In the genomic region with DNA sequence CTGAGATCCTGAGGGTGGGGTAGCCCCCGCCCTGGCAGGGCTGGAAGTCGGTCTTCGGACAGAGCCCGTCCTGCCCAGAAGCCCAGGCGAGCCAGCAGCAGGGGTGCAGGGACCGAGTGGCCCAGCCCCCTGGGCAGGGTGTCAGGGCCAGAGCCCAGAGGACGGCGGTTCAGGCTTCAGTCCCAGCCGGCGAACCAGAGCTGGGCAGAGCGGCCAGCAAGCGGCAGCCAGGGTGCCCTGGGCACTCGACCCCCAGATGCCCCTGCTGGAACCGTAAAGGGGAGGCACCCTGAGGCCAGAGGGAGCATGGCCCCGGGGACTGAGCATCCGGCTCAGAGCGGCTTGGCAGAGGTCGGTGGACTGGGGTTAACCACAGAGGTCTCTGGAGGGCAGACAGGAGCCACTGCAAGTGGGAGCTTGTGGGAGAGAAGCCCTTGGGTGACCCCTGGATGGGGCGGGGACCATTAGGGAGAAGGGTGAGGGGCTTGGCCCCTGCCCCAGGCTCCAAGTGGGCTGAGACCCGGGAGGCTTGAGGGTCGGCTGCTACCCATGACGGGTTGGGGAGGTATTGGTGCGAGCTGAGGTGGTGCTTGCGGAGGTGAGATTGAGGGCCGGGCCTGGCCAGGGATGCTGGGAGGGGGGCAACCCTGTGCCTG, we compare ENCODE assay signal across 14 cellular contexts. TPM values are rescaled to one million over a fixed set of nuclear protein-coding genes. Genes with fewer than 3 reads are reported as not detected.
DNase-seq lines count a peak whose midpoint lies in the region; ATAC-seq, FAIRE-seq and TF ChIP-seq lines count a peak whose summit lies in the region.
"Had no signal": no experiment of that assay in that cellular context is flagged by ENCODE, and none has a peak within 500 bp of the region (broad histone marks: within the 10 kb centered on the region; RNA-seq: fewer than 3 reads in every experiment).

No MANE protein-coding gene starts in this region.

- no peaks in the 10 kb centered on the region for H3K27me3 Mint-ChIP-seq in T-helper 2 cell treated with Interferon-gamma antibody and Interleukin-4, amounts not matched to agents 5 μg/mL and 100 μg/mL, for 36 hours (ENCODE audit: low read depth)
- no peaks in the 10 kb centered on the region for H3K27me3 Mint-ChIP-seq in naive thymus-derived CD4-positive, alpha-beta T cell

- no peaks in the 10 kb centered on the region for H4K20me1 ChIP-seq in H1 (replicated peaks in 1 of 2; ENCODE audit: control insufficient read depth in 1 of 2, insufficient read depth in 2 of 2, low read length in 2 of 2)

- H4K5ac ChIP-seq in H1 (ENCODE audit: insufficient read length, low read depth, low read length): no peak overlapping the region

- no peak for TF ChIP-seq EP300 in H1 (IDR thresholded peaks at IDR 0.05; ENCODE audit: borderline replicate concordance in 1 of 2, low read depth in 2 of 2, low read length in 2 of 2)

- H3K14ac ChIP-seq in H1 (ENCODE audit: insufficient read length): no peak overlapping the region

- H3K27ac Mint-ChIP-seq in T-helper 2 cell treated with Interferon-gamma antibody and Interleukin-4, amounts not matched to agents 5 μg/mL and 100 μg/mL, for 36 hours: peak overlapping the region; percentile 76
- peak overlapping the region; percentile 42 to 90 (median 81) for H3K27ac Mint-ChIP-seq in naive thymus-derived CD4-positive, alpha-beta T cell
- H3K27ac Mint-ChIP-seq: activated naive CD4-positive, alpha-beta T cell treated with anti-CD3 and anti-CD28 coated beads for 36 hours; WTC11 had no signal

- DNase-seq in T-helper 2 cell treated with Interferon-gamma antibody and Interleukin-4, amounts not matched to agents 5 μg/mL and 100 μg/mL, for 36 hours (ENCODE audit: low spot score): no peak
- DNase-seq in T-helper 2 cell: no peak
- DNase-seq in H1 (ENCODE audit: low read depth in 1 of 2, low spot score in 2 of 2): no peak
- no peak for DNase-seq in naive thymus-derived CD4-positive, alpha-beta T cell
- no peak for DNase-seq in thoracic aorta (ENCODE audit: low spot score)
- DNase-seq in SJCRH30: no peak
- no peak for DNase-seq in NCI-H69 (lab: John Stamatoyannopoulos, UW)
- DNase-seq: 8988T; activated naive CD4-positive, alpha-beta T cell treated with anti-CD3 and anti-CD28 coated beads for 36 hours; DMS 273 treated with DMSO at 0.1 percent for 48 hours had no signal

- no peak overlapping the region for H2BK120ac ChIP-seq in H1 (replicated peaks; ENCODE audit: low read depth, low read length)

- H3K23ac ChIP-seq in H1 (ENCODE audit: insufficient read length): no peak overlapping the region

- no peaks in the 10 kb centered on the region for H3K79me1 ChIP-seq in H1 (ENCODE audit: low read depth, low read length)

- peak overlapping the region; percentile 34 for H3K4me3 Mint-ChIP-seq in T-helper 2 cell treated with Interferon-gamma antibody and Interleukin-4, amounts not matched to agents 5 μg/mL and 100 μg/mL, for 36 hours
- peak overlapping the region in 9 of 10 donors; percentile 24 to 89 (median 60) for H3K4me3 Mint-ChIP-seq in naive thymus-derived CD4-positive, alpha-beta T cell
- H3K4me3 Mint-ChIP-seq: activated naive CD4-positive, alpha-beta T cell treated with anti-CD3 and anti-CD28 coated beads for 36 hours; WTC11 had no signal

- no peak overlapping the region for H3K4me3 ChIP-seq in H1 (ENCODE audit: extremely low read depth in 1 of 4, insufficient read depth in 2 of 4, low read depth in 3 of 4, low read length in 4 of 4)
- H3K4me3 ChIP-seq in naive thymus-derived CD4-positive, alpha-beta T cell (ENCODE audit: low read length): no peak overlapping the region
- peak overlapping the region; percentile 53 for H3K4me3 ChIP-seq in thoracic aorta
- no peak overlapping the region for H3K4me3 ChIP-seq in SJCRH30

- no peaks in the 10 kb centered on the region for H3K9me3 ChIP-seq in H1 (ENCODE audit: insufficient read depth in 2 of 2, low read depth in 1 of 2, low read length in 1 of 2)
- no peaks in the 10 kb centered on the region for H3K9me3 ChIP-seq in naive thymus-derived CD4-positive, alpha-beta T cell (ENCODE audit: control insufficient read depth in 2 of 3, low read length in 3 of 3)
- no peaks in the 10 kb centered on the region for H3K9me3 ChIP-seq in thoracic aorta
- no peaks in the 10 kb centered on the region for H3K9me3 ChIP-seq in SJCRH30 (replicated peaks)

- H3K27me3 ChIP-seq in H1 (replicated peaks in 1 of 4; ENCODE audit: control insufficient read depth in 3 of 4, extremely low read depth in 1 of 4, insufficient read depth in 3 of 4, low read length in 3 of 4): peaks cover 0 to 3% (median 0%) of the 10 kb centered on the region in 4 experiments; a peak in 1 of 7 replicates
- no peaks in the 10 kb centered on the region for H3K27me3 ChIP-seq in naive thymus-derived CD4-positive, alpha-beta T cell (ENCODE audit: control insufficient read depth in 2 of 2, insufficient read depth in 2 of 2, low read length in 2 of 2)
- no peaks in the 10 kb centered on the region for H3K27me3 ChIP-seq in thoracic aorta (replicated peaks; ENCODE audit: insufficient read depth)
- H3K27me3 ChIP-seq in SJCRH30: peaks cover 20% of the 10 kb centered on the region

- no peak overlapping the region for H3K9ac ChIP-seq in H1 (replicated peaks in 1 of 4; ENCODE audit: extremely low read depth in 1 of 4, low read depth in 3 of 4, low read length in 3 of 4)
- H3K9ac ChIP-seq: KMS-11 had no signal

- no peak for FAIRE-seq in H1 (lab: Jason Lieb, UNC)

- H3K23me2 ChIP-seq in H1 (ENCODE audit: low read depth, low read length): no peaks in the 10 kb centered on the region; the same call in 1 of the 2 replicates

- TF ChIP-seq RAD21 in H1 (IDR thresholded peaks at IDR 0.05 in 1 of 2, conservative IDR thresholded peaks at IDR 0.05 in 1 of 2; ENCODE audit: low read depth in 2 of 2, low read length in 2 of 2): no peak

- CTCF ChIA-PET in H1 (lab: Charles Lee; ENCODE audit: partially characterized antibody): interaction anchor here (0.8 to 3.3 kb wide), 16 partner anchors 10 to 288 kb away, joined by 3 to 25 read pairs (median 6); a partner anchor contains a TSS
- CTCF ChIA-PET in naive thymus-derived CD4-positive, alpha-beta T cell (lab: Charles Lee): interaction anchor here (0.6 to 1.7 kb wide), 2 partner anchors 13 to 21 kb away, joined by 5 to 7 read pairs; no protein-coding TSS in a partner anchor

- no peaks in the 10 kb centered on the region for H3K9me3 Mint-ChIP-seq in T-helper 2 cell treated with Interferon-gamma antibody and Interleukin-4, amounts not matched to agents 5 μg/mL and 100 μg/mL, for 36 hours
- no peaks in the 10 kb centered on the region for H3K9me3 Mint-ChIP-seq in naive thymus-derived CD4-positive, alpha-beta T cell
- H3K9me3 Mint-ChIP-seq: activated naive CD4-positive, alpha-beta T cell treated with anti-CD3 and anti-CD28 coated beads for 36 hours; WTC11 had no signal

- peaks cover 24% of the 10 kb centered on the region for H3K4me1 Mint-ChIP-seq in T-helper 2 cell treated with Interferon-gamma antibody and Interleukin-4, amounts not matched to agents 5 μg/mL and 100 μg/mL, for 36 hours (ENCODE audit: low read depth)
- H3K4me1 Mint-ChIP-seq in naive thymus-derived CD4-positive, alpha-beta T cell: peaks cover 26 to 68% (median 50%) of the 10 kb centered on the region in 7 donors
- H3K4me1 Mint-ChIP-seq: WTC11 had no signal

- TF ChIP-seq CTCF in H1 (IDR thresholded peaks at IDR 0.05; ENCODE audit: control extremely low read depth in 1 of 3, insufficient read depth in 1 of 3, low read depth in 1 of 3, low read length in 3 of 3): no peak
- no peak for TF ChIP-seq CTCF in thoracic aorta (IDR thresholded peaks at IDR 0.05)

- POLR2A ChIA-PET in H1 (lab: Charles Lee; ENCODE audit: partially characterized antibody): interaction anchor here (0.6 kb wide), 1 partner anchor 1112 kb away, joined by 3 read pairs; no protein-coding TSS in a partner anchor
- POLR2A ChIA-PET in naive thymus-derived CD4-positive, alpha-beta T cell (lab: Charles Lee): interaction anchor here (2.7 to 7.0 kb wide), 2 partner anchors 13 to 16 kb away, joined by 15 to 91 read pairs; a partner anchor contains a TSS

- H3K4ac ChIP-seq in H1 (replicated peaks; ENCODE audit: insufficient read length, low read depth, low read length): no peak overlapping the region

- no peak overlapping the region for H3K4me2 ChIP-seq in H1 (ENCODE audit: insufficient read depth in 1 of 2, low read depth in 2 of 2, low read length in 2 of 2)
- H3K4me2 ChIP-seq: KMS-11 had no signal

- H2BK20ac ChIP-seq in H1 (ENCODE audit: low read length): no peak overlapping the region

- H3K36me3 ChIP-seq in H1 (ENCODE audit: control insufficient read depth in 2 of 4, insufficient read depth in 4 of 4, low read length in 3 of 4): no peaks in the 10 kb centered on the region
- H3K36me3 ChIP-seq in naive thymus-derived CD4-positive, alpha-beta T cell (ENCODE audit: control insufficient read depth in 2 of 3, insufficient read depth in 3 of 3, low read length in 3 of 3): peaks cover 0 to 17% (median 0%) of the 10 kb centered on the region in 3 experiments
- no peaks in the 10 kb centered on the region for H3K36me3 ChIP-seq in thoracic aorta
- H3K36me3 ChIP-seq in SJCRH30: no peaks in the 10 kb centered on the region

- H3K36me3 Mint-ChIP-seq in T-helper 2 cell treated with Interferon-gamma antibody and Interleukin-4, amounts not matched to agents 5 μg/mL and 100 μg/mL, for 36 hours (ENCODE audit: low read depth): peaks cover 8% of the 10 kb centered on the region
- peaks cover 0 to 3% (median 0%) of the 10 kb centered on the region in 5 donors for H3K36me3 Mint-ChIP-seq in naive thymus-derived CD4-positive, alpha-beta T cell
- H3K36me3 Mint-ChIP-seq: WTC11 had no signal

- no peak for TF ChIP-seq POLR2A in H1 (IDR thresholded peaks at IDR 0.05; ENCODE audit: control extremely low read depth in 1 of 2, low read depth in 2 of 2, low read length in 2 of 2)

- peaks cover 0 to 4% (median 2%) of the 10 kb centered on the region in 4 experiments; a peak in 4 of 7 replicates for H3K4me1 ChIP-seq in H1 (replicated peaks in 1 of 4; ENCODE audit: control insufficient read depth in 3 of 4, insufficient read depth in 4 of 4, low read length in 3 of 4)
- peaks cover 36 to 47% of the 10 kb centered on the region in 2 donors for H3K4me1 ChIP-seq in naive thymus-derived CD4-positive, alpha-beta T cell (ENCODE audit: control insufficient read depth in 2 of 2, insufficient read depth in 2 of 2, low read length in 2 of 2)
- peaks cover 57 to 78% of the 10 kb centered on the region in 2 donors for H3K4me1 ChIP-seq in thoracic aorta (ENCODE audit: control insufficient read depth in 1 of 2, low read depth in 2 of 2)
- H3K4me1 ChIP-seq in SJCRH30: peaks cover 34% of the 10 kb centered on the region

- H2BK5ac ChIP-seq in H1 (ENCODE audit: low read depth, low read length): no peak overlapping the region

- no peak overlapping the region for H3K18ac ChIP-seq in H1 (ENCODE audit: extremely low read depth, low read length)

- no peak overlapping the region for H3K27ac ChIP-seq in H1 (ENCODE audit: low read depth, low read length)
- peak overlapping the region; percentile 6 for H3K27ac ChIP-seq in naive thymus-derived CD4-positive, alpha-beta T cell (ENCODE audit: low read depth, low read length)
- peak overlapping the region; percentile 11 to 39 for H3K27ac ChIP-seq in thoracic aorta
- no peak overlapping the region for H3K27ac ChIP-seq in SJCRH30
- H3K27ac ChIP-seq: KMS-11 had no signal

- 89% methylated on average over 22 of the region's 25 CpGs; no CpG with 5 or more reads in 1 of the 2 experiments for WGBS in H1 (ENCODE audit: extremely low coverage in 1 of 2, insufficient coverage in 1 of 2, insufficient read length in 1 of 2, insufficient replicate concordance in 2 of 2, low coverage in 1 of 2, low lambda C conversion rate in 2 of 2, missing lambda C conversion rate in 1 of 2), 2 experiments

- no peak overlapping the region for H2AK5ac ChIP-seq in H1 (ENCODE audit: low read depth, low read length)

- intact Hi-C loops in naive thymus-derived CD4-positive, alpha-beta T cell (cut with micrococcal nuclease): no loop called here

- no peak for ATAC-seq in naive thymus-derived CD4-positive, alpha-beta T cell
- ATAC-seq in thoracic aorta (ENCODE audit: insufficient number of reproducible peaks, low FRiP score, low read depth) (peak; percentile 13), HG02885 (IDR thresholded peaks at IDR 0.05; ENCODE audit: poor library complexity, unreplicated experiment) (no peak)
- ATAC-seq: WTC11 had no signal

- no peak overlapping the region for H2AFZ ChIP-seq in H1 (ENCODE audit: low read length)

- H2BK15ac ChIP-seq in H1 (ENCODE audit: low read length): no peak overlapping the region

- H3K79me2 ChIP-seq in H1 (ENCODE audit: control insufficient read depth in 1 of 2, insufficient read depth in 2 of 2, low read length in 2 of 2): no peaks in the 10 kb centered on the region

- peak overlapping the region; percentile 79; the same call in 1 of the 2 replicates for H4K8ac ChIP-seq in H1 (ENCODE audit: extremely low read depth, insufficient read depth, low read length)

- H2BK12ac ChIP-seq in H1 (ENCODE audit: low read depth, low read length): no peak overlapping the region

- H4K91ac ChIP-seq in H1 (replicated peaks; ENCODE audit: insufficient read length, low read length): no peak overlapping the region

- no peak overlapping the region for H3K56ac ChIP-seq in H1 (replicated peaks; ENCODE audit: insufficient read length, low read depth, low read length)

RNA-seq across cellular contexts. Expression of a gene that starts 15.9 kb away (rescaled TPM):
- total RNA-seq in H1 (2021; fragmentation: NEBNext Ultra II Directional; extraction: Animal tissue kit (Norgen Biotek cat#: 25700)): not detected in 2 replicates
- 0.03 TPM in 1 of 2 replicates, not detected in the other for polyA plus RNA-seq in H1 (2011; rRNA removed)
- not detected for polyA plus RNA-seq in H1 (2011; cell fraction: cytosol; rRNA removed)
- polyA plus RNA-seq in H1 (2011; cell fraction: nucleus; rRNA removed): not detected
- 0.11 TPM in 1 of 4 replicates, not detected in the others for polyA plus RNA-seq in H1 (2012, experiment 1 of 2)
- polyA plus RNA-seq in H1 (2012, experiment 2 of 2): not detected
- 0.16 TPM for polyA plus RNA-seq in H1 (2013, experiment 1 of 2)
- polyA plus RNA-seq in H1 (2013, experiment 2 of 2): 0.07 TPM
- polyA minus RNA-seq in H1 (2011; rRNA and poly(A)+ RNA removed): not detected in 2 replicates
- not detected for polyA minus RNA-seq in H1 (2011; cell fraction: cytosol; rRNA and poly(A)+ RNA removed)
- polyA minus RNA-seq in H1 (2011; cell fraction: nucleus; rRNA and poly(A)+ RNA removed): not detected
- 100 to 1,000 TPM; 248 to 578 (median 289) TPM for total RNA-seq in naive thymus-derived CD4-positive, alpha-beta T cell
- 100 to 1,000 TPM; 295 to 394 TPM for polyA plus RNA-seq in naive thymus-derived CD4-positive, alpha-beta T cell
- 10 to 100 TPM; 23.6 to 40.5 TPM for total RNA-seq in thoracic aorta
- total RNA-seq in SJCRH30 (2014; rRNA removed; shearing (Covaris generic)): 15.0 and 15.4 TPM in 2 replicates

RNA-seq across cellular contexts. Expression of a gene that starts 22.9 kb away (rescaled TPM):
- not detected in 2 replicates for total RNA-seq in H1 (2021; fragmentation: NEBNext Ultra II Directional; extraction: Animal tissue kit (Norgen Biotek cat#: 25700))
- polyA plus RNA-seq in H1 (2011; rRNA removed): 0.02 and 0.08 TPM in 2 replicates
- polyA plus RNA-seq in H1 (2011; cell fraction: cytosol; rRNA removed): 0.03 TPM
- 0.04 TPM for polyA plus RNA-seq in H1 (2011; cell fraction: nucleus; rRNA removed)
- polyA plus RNA-seq in H1 (2012, experiment 1 of 2): 0.06 TPM in 1 of 4 replicates, not detected in the others
- not detected for polyA plus RNA-seq in H1 (2012, experiment 2 of 2)
- polyA plus RNA-seq in H1 (2013, experiment 1 of 2): 0.02 TPM
- polyA plus RNA-seq in H1 (2013, experiment 2 of 2): 0.02 TPM
- not detected in 2 replicates for polyA minus RNA-seq in H1 (2011; rRNA and poly(A)+ RNA removed)
- not detected for polyA minus RNA-seq in H1 (2011; cell fraction: cytosol; rRNA and poly(A)+ RNA removed)
- polyA minus RNA-seq in H1 (2011; cell fraction: nucleus; rRNA and poly(A)+ RNA removed): not detected
- total RNA-seq in naive thymus-derived CD4-positive, alpha-beta T cell: under 1 TPM in 2 of 5 experiments, not detected in 3; 0.07 to 0.10 TPM
- polyA plus RNA-seq in naive thymus-derived CD4-positive, alpha-beta T cell: under 1 TPM in 1 of 2 donors, not detected in 1; 0.17 TPM
- under 1 TPM in 1 of 2 donors, not detected in 1; 0.41 TPM for total RNA-seq in thoracic aorta
- total RNA-seq in SJCRH30 (2014; rRNA removed; shearing (Covaris generic)): 0.02 and 0.05 TPM in 2 replicates
- total RNA-seq: glomerular endothelial cell, WTC11 had no signal

RNA-seq across cellular contexts. Expression of a gene that starts 30.0 kb away (rescaled TPM):
- not detected in 2 replicates for total RNA-seq in H1 (2021; fragmentation: NEBNext Ultra II Directional; extraction: Animal tissue kit (Norgen Biotek cat#: 25700))
- polyA plus RNA-seq in H1 (2011; rRNA removed): 0.39 TPM in 1 of 2 replicates, not detected in the other
- polyA plus RNA-seq in H1 (2011; cell fraction: cytosol; rRNA removed): not detected
- 0.33 TPM for polyA plus RNA-seq in H1 (2011; cell fraction: nucleus; rRNA removed)
- polyA plus RNA-seq in H1 (2012, experiment 1 of 2): 0.41 TPM in 1 of 4 replicates, not detected in the others
- not detected for polyA plus RNA-seq in H1 (2012, experiment 2 of 2)
- polyA plus RNA-seq in H1 (2013, experiment 1 of 2): 0.12 TPM
- not detected for polyA plus RNA-seq in H1 (2013, experiment 2 of 2)
- polyA minus RNA-seq in H1 (2011; rRNA and poly(A)+ RNA removed): not detected in 2 replicates
- polyA minus RNA-seq in H1 (2011; cell fraction: cytosol; rRNA and poly(A)+ RNA removed): not detected
- not detected for polyA minus RNA-seq in H1 (2011; cell fraction: nucleus; rRNA and poly(A)+ RNA removed)
- total RNA-seq in naive thymus-derived CD4-positive, alpha-beta T cell: 1 to 10 TPM in 1 of 5 experiments, under 1 TPM in 1, not detected in 3; 0.61 to 8.8 TPM
- under 1 TPM in 1 of 2 donors, not detected in 1; 0.46 TPM for polyA plus RNA-seq in naive thymus-derived CD4-positive, alpha-beta T cell
- total RNA-seq in thoracic aorta: not detected
- 20.2 and 20.5 TPM in 2 replicates for total RNA-seq in SJCRH30 (2014; rRNA removed; shearing (Covaris generic))
- total RNA-seq: activated naive CD4-positive, alpha-beta T cell treated with anti-CD3 and anti-CD28 coated beads for 36 hours; glomerular endothelial cell; WTC11 had no signal

RNA-seq across cellular contexts. Expression of a gene that starts 34.0 kb away (rescaled TPM):
- total RNA-seq in H1 (2021; fragmentation: NEBNext Ultra II Directional; extraction: Animal tissue kit (Norgen Biotek cat#: 25700)): not detected in 2 replicates
- polyA plus RNA-seq in H1 (2011; rRNA removed): not detected in 2 replicates
- polyA plus RNA-seq in H1 (2011; cell fraction: cytosol; rRNA removed): not detected
- 0.27 TPM for polyA plus RNA-seq in H1 (2011; cell fraction: nucleus; rRNA removed)
- not detected in 4 replicates for polyA plus RNA-seq in H1 (2012, experiment 1 of 2)
- polyA plus RNA-seq in H1 (2012, experiment 2 of 2): not detected
- polyA plus RNA-seq in H1 (2013, experiment 1 of 2): not detected
- 0.04 TPM for polyA plus RNA-seq in H1 (2013, experiment 2 of 2)
- not detected in 2 replicates for polyA minus RNA-seq in H1 (2011; rRNA and poly(A)+ RNA removed)
- not detected for polyA minus RNA-seq in H1 (2011; cell fraction: cytosol; rRNA and poly(A)+ RNA removed)
- polyA minus RNA-seq in H1 (2011; cell fraction: nucleus; rRNA and poly(A)+ RNA removed): not detected
- not detected for total RNA-seq in naive thymus-derived CD4-positive, alpha-beta T cell
- polyA plus RNA-seq in naive thymus-derived CD4-positive, alpha-beta T cell: not detected
- total RNA-seq in thoracic aorta: 1 to 10 TPM; 3.4 to 3.6 TPM
- 1.7 and 2.7 TPM in 2 replicates for total RNA-seq in SJCRH30 (2014; rRNA removed; shearing (Covaris generic))
- total RNA-seq: activated naive CD4-positive, alpha-beta T cell treated with anti-CD3 and anti-CD28 coated beads for 36 hours; glomerular endothelial cell had no signal

RNA-seq across cellular contexts. Expression of a gene that starts 50.7 kb away (rescaled TPM):
- total RNA-seq in H1 (2021; fragmentation: NEBNext Ultra II Directional; extraction: Animal tissue kit (Norgen Biotek cat#: 25700)): not detected in 2 replicates
- polyA plus RNA-seq in H1 (2011; rRNA removed): not detected in 2 replicates
- not detected for polyA plus RNA-seq in H1 (2011; cell fraction: cytosol; rRNA removed)
- not detected for polyA plus RNA-seq in H1 (2011; cell fraction: nucleus; rRNA removed)
- polyA plus RNA-seq in H1 (2012, experiment 1 of 2): not detected in 4 replicates
- polyA plus RNA-seq in H1 (2012, experiment 2 of 2): not detected
- 0.14 TPM for polyA plus RNA-seq in H1 (2013, experiment 1 of 2)
- polyA plus RNA-seq in H1 (2013, experiment 2 of 2): not detected
- polyA minus RNA-seq in H1 (2011; rRNA and poly(A)+ RNA removed): not detected in 2 replicates
- polyA minus RNA-seq in H1 (2011; cell fraction: cytosol; rRNA and poly(A)+ RNA removed): not detected
- polyA minus RNA-seq in H1 (2011; cell fraction: nucleus; rRNA and poly(A)+ RNA removed): not detected
- total RNA-seq in naive thymus-derived CD4-positive, alpha-beta T cell: 10 to 100 TPM in 4 of 5 experiments, 1 to 10 TPM in 1; 9.8 to 37.1 (median 19.7) TPM
- under 1 TPM in 1 of 2 donors, not detected in 1; 0.31 TPM for polyA plus RNA-seq in naive thymus-derived CD4-positive, alpha-beta T cell
- total RNA-seq in thoracic aorta: 1 to 10 TPM; 8.3 to 9.7 TPM
- total RNA-seq in SJCRH30 (2014; rRNA removed; shearing (Covaris generic)): 2.2 and 2.3 TPM in 2 replicates
- total RNA-seq: glomerular endothelial cell, WTC11 had no signal

Comparison
In these comparisons a context has a peak if more than half of its experiments do, and no peak if none do; other contexts are left out.
1. H3K27ac ChIP-seq: peak in naive thymus-derived CD4-positive, alpha-beta T cell (single experiment) and thoracic aorta (2 of 2); none in H1 (single experiment) and SJCRH30 (single experiment).
2. RNA of a gene that starts 15.9 kb away (total RNA-seq): 248 to 578 TPM in naive thymus-derived CD4-positive, alpha-beta T cell; 23.6 to 40.5 TPM in thoracic aorta, 15.0 to 15.4 TPM in SJCRH30 and not detected in H1; every median in the first group is over 4 times any median in the second.